Comparison of ENCODE assay signal across 7 cellular contexts in genomic region chr14:104138098-104138890, GRCh38. TPM values are rescaled to one million over a fixed set of nuclear protein-coding genes. Genes with fewer than 3 reads are reported as not detected.
DNase-seq lines count a peak whose midpoint lies in the region; TF ChIP-seq lines count a peak whose summit lies in the region.

KIF26A (plus strand) TSS chr14:104138587; CDS start chr14:104138723, 136 bp downstream.

- no peak within 1 kb of the TSS for H3K27ac ChIP-seq in colonic mucosa
- no peak within 1 kb of the TSS for H3K27ac ChIP-seq in mesodermal cell (ENCODE audit: low read depth, low read length, severe bottlenecking)

- H3K27me3 Mint-ChIP-seq in type B pancreatic cell, result peaks cover 36% of the 10 kb centered on the region

- H3K27ac Mint-ChIP-seq in type B pancreatic cell, result no peak within 1 kb of the TSS

- H3K36me3 ChIP-seq in HAP-1 (replicated peaks) (no peaks in the 10 kb centered on the region), colonic mucosa (no peaks in the 10 kb centered on the region), mesodermal cell (ENCODE audit: control insufficient read depth, insufficient read depth, low read length) (peaks cover 4% of the 10 kb centered on the region)

- H3K36me3 Mint-ChIP-seq in type B pancreatic cell, result no peaks in the 10 kb centered on the region

- TF ChIP-seq CTCF in colonic mucosa (IDR thresholded peaks at IDR 0.05) (no peak), type B pancreatic cell (conservative IDR thresholded peaks at IDR 0.05) (no peak)

- H3K4me3 Mint-ChIP-seq in type B pancreatic cell, result peak within 1 kb of the TSS; percentile 85

- peaks cover 32% of the 10 kb centered on the region for H3K27me3 ChIP-seq in HAP-1 (ENCODE audit: low read depth)
- peaks cover 35% of the 10 kb centered on the region for H3K27me3 ChIP-seq in colonic mucosa

- DNase-seq in HAP-1 (ENCODE audit: low spot score in 2 of 2) (peak; percentile 63 to 84), NCI-H82 (lab: John Stamatoyannopoulos, UW) (peak; percentile 86), colonic mucosa (peak; percentile 59), type B pancreatic cell (ENCODE audit: extremely low spot score, unreplicated experiment) (no peak), middle frontal gyrus (ENCODE audit: extremely low spot score, low spot score) (no peak), COLO829 (ENCODE audit: low spot score) (no peak)

- no peaks in the 10 kb centered on the region for H3K9me3 Mint-ChIP-seq in type B pancreatic cell

- H3K9me3 ChIP-seq in HAP-1 (no peaks in the 10 kb centered on the region), colonic mucosa (no peaks in the 10 kb centered on the region), mesodermal cell (ENCODE audit: control insufficient read depth, low read length) (no peaks in the 10 kb centered on the region)

- intact Hi-C loops in colonic mucosa (cut with DNase I), result loop anchor here (5.0 to 10.0 kb wide), 3 partner anchors 154 to 499 kb away; no protein-coding TSS in a partner anchor

- H3K9ac ChIP-seq in colonic mucosa (ENCODE audit: low read depth in 2 of 2, low read length in 2 of 2), result peak within 1 kb of the TSS in 1 of 2 donors; percentile 50

- peak within 1 kb of the TSS; percentile 55 for H3K4me3 ChIP-seq in HAP-1
- peak within 1 kb of the TSS; percentile 37 for H3K4me3 ChIP-seq in colonic mucosa
- peak within 1 kb of the TSS; percentile 67 for H3K4me3 ChIP-seq in mesodermal cell (ENCODE audit: extremely low read depth, insufficient read depth, low read length, poor library complexity, severe bottlenecking)

- peaks cover 7% of the 10 kb centered on the region for H3K4me1 Mint-ChIP-seq in type B pancreatic cell (ENCODE audit: unreplicated experiment)

- H3K4me1 ChIP-seq in HAP-1, result peaks cover 9% of the 10 kb centered on the region
- H3K4me1 ChIP-seq in colonic mucosa, result peaks cover 6% of the 10 kb centered on the region
- H3K4me1 ChIP-seq in mesodermal cell (ENCODE audit: control insufficient read depth, insufficient read depth, low read length, poor library complexity, severe bottlenecking), result peaks cover 14% of the 10 kb centered on the region

- WGBS in mesodermal cell (ENCODE audit: insufficient coverage in 2 of 2), 2 experiments, result 0 to 1% methylated on average over 59 to 64 of the region's 103 CpGs

- in situ Hi-C loops in HAP-1 (cut with MboI; ENCODE audit: low sequenced_read_pairs), result no loop called here

RNA-seq across cellular contexts. Expression of gene KIF26A, which starts in this region (rescaled TPM):
- total RNA-seq in colonic mucosa (10 to 100 TPM in 1 of 2 donors, 1 to 10 TPM in 1; 6.6 to 20.0 TPM), type B pancreatic cell (ENCODE audit: low replicate concordance) (12.9 and 23.4 TPM in 2 replicates)
- 24.4 TPM for polyA plus RNA-seq in mesodermal cell (2013, experiment 1 of 2)
- 20.3 TPM for polyA plus RNA-seq in mesodermal cell (2013, experiment 2 of 2)

Comparison
In these comparisons a context has a peak if more than half of its experiments do, and no peak if none do; other contexts are left out.
1. DNase-seq: peak in HAP-1 (2 of 2), NCI-H82 (single experiment) and colonic mucosa (single experiment); none in type B pancreatic cell (single experiment), middle frontal gyrus (single experiment) and COLO829 (single experiment).
2. Peak in every context shown above with its lines, with median percentiles within 50 percentile points of each other: H3K4me3 ChIP-seq.